In genomic region chr7:18821554-18821953, GRCh38 we compare ENCODE assay signal across 26 cellular contexts.
"Had no signal": no experiment of that assay in that cellular context is flagged by ENCODE, and none has a peak within 500 bp of the region (broad histone marks: within the 10 kb centered on the region; RNA-seq: fewer than 3 reads in every experiment).

No MANE protein-coding gene starts in this region.

- H3K4me3 ChIP-seq: stomach, suprapubic skin, testis, thoracic aorta, thyroid gland, tibial artery, tibial nerve, transverse colon, upper lobe of left lung, upper lobe of right lung, uterus, vagina had no signal

- ATAC-seq: stimulated activated effector memory CD8-positive, alpha-beta T cell treated with anti-CD3 and anti-CD28 coated beads, Interleukin-12 subunit alpha, Interleukin-12 subunit beta, amount 100 ng/mL, for 72 hours; stimulated activated memory B cell treated with anti-CD40 and anti-IgM and Interleukin-4, amounts not matched to agents 10 μg/mL and 1 μg/mL and 100 μg/mL, for 72 hours; stimulated activated naive B cell treated with anti-CD40 and anti-IgM and Interleukin-4, amounts not matched to agents 10 μg/mL and 1 μg/mL and 100 μg/mL, for 72 hours; stimulated activated naive CD8-positive, alpha-beta T cell treated with anti-CD3 and anti-CD28 coated beads, Interleukin-15, amount 100 ng/mL, for 72 hours; stimulated activated naive CD8-positive, alpha-beta T cell treated with anti-CD3 and anti-CD28 coated beads, Interleukin-15, Interleukin-2, amounts not matched to agents 100 U/mL and 50 U/mL, for 24 hours; upper lobe of right lung had no signal

- H3K36me3 ChIP-seq: stomach, suprapubic skin, thoracic aorta, thyroid gland, tibial artery, tibial nerve, transverse colon, upper lobe of left lung, upper lobe of right lung, uterus, vagina had no signal

- DNase-seq: stimulated activated CD4-positive, alpha-beta T cell treated with anti-CD3 and anti-CD28 coated beads, Interleukin-2, amount 100 ng/mL, for 48 hours; stimulated activated CD4-positive, alpha-beta T cell treated with anti-CD3 and anti-CD28 coated beads, Interleukin-4, amount 100 ng/mL, for 1 hour; stimulated activated CD4-positive, alpha-beta T cell treated with anti-CD3 and anti-CD28 coated beads, Interleukin-4, amount 100 ng/mL, for 24 hours; stimulated activated CD4-positive, alpha-beta T cell treated with anti-CD3 and anti-CD28 coated beads, Interleukin-4, amount 100 ng/mL, for 4 hours; stimulated activated CD8-positive, alpha-beta memory T cell treated with anti-CD3 and anti-CD28 coated beads, Interleukin-4, amount 100 ng/mL, for 48 hours; stimulated activated naive B cell treated with anti-CD40 and anti-IgM and Interleukin-4, amounts not matched to agents 10 μg/mL and 1 μg/mL and 100 μg/mL, for 72 hours; stimulated activated naive CD4-positive, alpha-beta T cell; stimulated activated naive CD4-positive, alpha-beta T cell treated with Interleukin-2 at 50 U/mL for 16 hours; stimulated activated naive CD8-positive, alpha-beta T cell treated with anti-CD3 and anti-CD28 coated beads, Interleukin-15, amount 100 ng/mL, for 72 hours; stimulated activated naive CD8-positive, alpha-beta T cell treated with anti-CD3 and anti-CD28 coated beads, Interleukin-15, Interleukin-2, amounts not matched to agents 100 U/mL and 50 U/mL, for 24 hours; stomach; substantia nigra; testis; thyroid gland; tibial artery; transverse colon; trophoblast cell; upper lobe of right lung; uterus had no signal

- H3K9me3 ChIP-seq: stomach, suprapubic skin, testis, thoracic aorta, thyroid gland, tibial artery, tibial nerve, transverse colon, upper lobe of left lung, upper lobe of right lung, uterus, vagina had no signal

- H3K27me3 ChIP-seq: stomach, suprapubic skin, testis, thyroid gland, tibial artery, tibial nerve, transverse colon, upper lobe of left lung, upper lobe of right lung, uterus, vagina had no signal

- H3K4me1 ChIP-seq: stomach, suprapubic skin, testis, thyroid gland, tibial artery, tibial nerve, transverse colon, upper lobe of left lung, upper lobe of right lung, uterus, vagina had no signal

- H3K27ac ChIP-seq: stomach, suprapubic skin, testis, thoracic aorta, thyroid gland, tibial artery, tibial nerve, transverse colon, upper lobe of left lung, upper lobe of right lung, uterus, vagina had no signal
